Comparison of ENCODE assay signal across 9 cellular contexts in genomic region chr12:52278931-52279682, GRCh38. TPM values are rescaled to one million over a fixed set of nuclear protein-coding genes. Genes with fewer than 3 reads are reported as not detected.
DNase-seq lines count a peak whose midpoint lies in the region; ATAC-seq lines count a peak whose summit lies in the region.
"Had no signal": no experiment of that assay in that cellular context is flagged by ENCODE, and none has a peak within 500 bp of the region (broad histone marks: within the 10 kb centered on the region; RNA-seq: fewer than 3 reads in every experiment).

No MANE protein-coding gene starts in this region.

- ATAC-seq in HG03175 (IDR thresholded peaks at IDR 0.05; ENCODE audit: unreplicated experiment) (peak; percentile 80), esophagus mucosa (peak; percentile 69)

- H3K27ac ChIP-seq in muscle layer of duodenum (ENCODE audit: low read length): peak overlapping the region; percentile 90

- H3K9me3 ChIP-seq in muscle layer of duodenum (ENCODE audit: control insufficient read depth in 1 of 2, low read length in 2 of 2): no peaks in the 10 kb centered on the region

- H3K4me1 ChIP-seq in muscle layer of duodenum (ENCODE audit: control insufficient read depth in 1 of 2, insufficient read depth in 2 of 2, low read length in 2 of 2): peaks cover 14 to 15% of the 10 kb centered on the region in 2 donors

- peaks cover 5% of the 10 kb centered on the region for H3K27me3 ChIP-seq in muscle layer of duodenum (ENCODE audit: low read depth, low read length)

- H3K4me3 ChIP-seq in muscle layer of duodenum (ENCODE audit: low read depth in 1 of 2, low read length in 2 of 2): peak overlapping the region; percentile 47

- peak; percentile 76 for DNase-seq in DMS 273 (lab: John Stamatoyannopoulos, UW; ENCODE audit: unreplicated experiment)
- no peak for DNase-seq in DMS 273 treated with DMSO at 0.1 percent for 48 hours (lab: John Stamatoyannopoulos, UW)
- peak; percentile 41 for DNase-seq in NOMO-1 treated with dmso at 0.1 percent for 144 hours (lab: John Stamatoyannopoulos, UW; ENCODE audit: unreplicated experiment)
- peak; percentile 55 for DNase-seq in activated T-cell treated with anti-CD3 and anti-CD28 coated beads for 1 hour (ENCODE audit: low read depth)
- peak; percentile 87 for DNase-seq in stimulated activated CD8-positive, alpha-beta memory T cell treated with anti-CD3 and anti-CD28 coated beads, Interleukin-4, amount 100 ng/mL, for 48 hours

- H3K36me3 ChIP-seq in muscle layer of duodenum (ENCODE audit: control insufficient read depth in 1 of 2, insufficient read depth in 2 of 2, low read length in 2 of 2): peaks cover 0 to 4% of the 10 kb centered on the region in 2 donors

RNA-seq across cellular contexts. Expression of gene KRT86, which starts 4.7 kb away (rescaled TPM):
- not detected for total RNA-seq in esophagus mucosa
- total RNA-seq: urinary bladder had no signal

RNA-seq across cellular contexts. Expression of gene KRT81, which starts 12.2 kb away (rescaled TPM):
- total RNA-seq in esophagus mucosa: not detected
- total RNA-seq: urinary bladder had no signal

RNA-seq across cellular contexts. Expression of gene KRT83, which starts 42.1 kb away (rescaled TPM):
- not detected for total RNA-seq in esophagus mucosa
- total RNA-seq: urinary bladder had no signal

RNA-seq across cellular contexts. Expression of gene KRT7, which starts 46.1 kb away (rescaled TPM):
- 113 TPM for total RNA-seq in esophagus mucosa
